31 cellular contexts compared by ENCODE assay signal in the genomic region with DNA sequence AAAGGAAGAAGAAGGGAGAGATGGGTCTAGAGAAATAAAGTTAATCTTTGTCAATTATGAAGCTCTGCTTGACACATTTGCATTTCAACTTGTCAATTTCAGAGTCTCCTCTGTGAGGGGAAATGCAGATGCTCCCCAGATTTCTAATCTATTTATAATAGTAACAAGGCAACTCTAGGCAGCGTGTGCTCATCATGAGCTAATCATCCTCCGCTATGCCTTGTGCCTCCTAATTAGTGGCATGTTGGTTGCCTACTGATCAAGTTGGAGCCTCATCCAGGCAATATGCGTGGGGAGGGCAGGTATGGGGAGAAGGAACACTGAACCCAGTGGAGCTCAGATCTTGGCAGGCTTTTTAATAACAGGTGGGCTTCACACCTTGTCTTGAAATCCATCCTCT.
A peak's percentile ranks its signal among the peaks of the same experiment; 100 is the strongest.
DNase-seq lines count a peak whose midpoint lies in the region; ATAC-seq and TF ChIP-seq lines count a peak whose summit lies in the region.
"Had no signal": no experiment of that assay in that cellular context is flagged by ENCODE, and none has a peak within 500 bp of the region (broad histone marks: within the 10 kb centered on the region; RNA-seq: fewer than 3 reads in every experiment).

No MANE protein-coding gene starts in this region.

- no peak for TF ChIP-seq EP300 in esophagus muscularis mucosa (IDR thresholded peaks at IDR 0.05)
- TF ChIP-seq EP300 in neural cell (conservative IDR thresholded peaks at IDR 0.05; ENCODE audit: poor library complexity, severe bottlenecking) = no peak

- H3K27me3 ChIP-seq in esophagus muscularis mucosa (no peaks in the 10 kb centered on the region), neural cell (ENCODE audit: insufficient read depth, low read depth, low read length) (no peaks in the 10 kb centered on the region)
- H3K27me3 ChIP-seq: BE2C; BLaER1; BLaER1 treated with 17β-estradiol and CSF1 and Interleukin-3, amounts not matched to agents 10 nM and 100 nM had no signal

- WGBS in esophagus muscularis mucosa = 97% methylated on average over 3 of the region's 3 CpGs

- H3K9me3 ChIP-seq in esophagus muscularis mucosa = no peaks in the 10 kb centered on the region
- no peaks in the 10 kb centered on the region for H3K9me3 ChIP-seq in neural cell (ENCODE audit: low read length)
- H3K9me3 ChIP-seq: A549; BE2C; BLaER1; BLaER1 treated with 17β-estradiol and CSF1 and Interleukin-3, amounts not matched to agents 10 nM and 100 nM; Caco-2 had no signal

- H3F3A ChIP-seq in neural cell (ENCODE audit: insufficient read depth, low read length, poor library complexity, severe bottlenecking) = no peaks in the 10 kb centered on the region

- TF ChIP-seq POLR2A in esophagus muscularis mucosa (IDR thresholded peaks at IDR 0.05; ENCODE audit: low read depth) = no peak

- no peaks in the 10 kb centered on the region for H3K79me2 ChIP-seq in neural cell (replicated peaks; ENCODE audit: insufficient read depth, low read length)

- no peak overlapping the region for H3K9ac ChIP-seq in neural cell (ENCODE audit: low read length)
- H3K9ac ChIP-seq: BLaER1; BLaER1 treated with 17β-estradiol and CSF1 and Interleukin-3, amounts not matched to agents 10 nM and 100 nM had no signal

- peaks cover 0 to 18% (median 8%) of the 10 kb centered on the region in 4 donors for H3K4me1 ChIP-seq in esophagus muscularis mucosa
- H3K4me1 ChIP-seq: A549; BE2C; BLaER1; BLaER1 treated with 17β-estradiol and CSF1 and Interleukin-3, amounts not matched to agents 10 nM and 100 nM; Caco-2 had no signal

- no peak overlapping the region for H3K27ac ChIP-seq in esophagus muscularis mucosa (replicated peaks in 1 of 4)
- H3K27ac ChIP-seq in neural cell (ENCODE audit: low read length) = no peak overlapping the region
- H3K27ac ChIP-seq: 22Rv1; A549; BLaER1; BLaER1 treated with 17β-estradiol and CSF1 and Interleukin-3, amounts not matched to agents 10 nM and 100 nM; C4-2B had no signal

- H4K20me1 ChIP-seq in neural cell (ENCODE audit: insufficient read depth) = no peaks in the 10 kb centered on the region
- H4K20me1 ChIP-seq: BLaER1; BLaER1 treated with 17β-estradiol and CSF1 and Interleukin-3, amounts not matched to agents 10 nM and 100 nM had no signal

- no peak overlapping the region for H3K4me2 ChIP-seq in neural cell (ENCODE audit: low read length)
- H3K4me2 ChIP-seq: A549; BLaER1; BLaER1 treated with 17β-estradiol and CSF1 and Interleukin-3, amounts not matched to agents 10 nM and 100 nM had no signal

- no peak for TF ChIP-seq CTCF in esophagus muscularis mucosa (IDR thresholded peaks at IDR 0.05)
- no peak for TF ChIP-seq CTCF in neural cell (IDR thresholded peaks at IDR 0.05; ENCODE audit: poor library complexity, severe bottlenecking)

- intact Hi-C loops in esophagus muscularis mucosa (cut with DNase I) (no loop called here), left cardiac atrium (cut with DNase I) (no loop called here)

- no peak overlapping the region for H2AFZ ChIP-seq in neural cell (ENCODE audit: low read depth, low read length)

- ATAC-seq in left cardiac atrium (no peak), GM19467 (IDR thresholded peaks at IDR 0.05; ENCODE audit: unreplicated experiment) (no peak), HG03280 (IDR thresholded peaks at IDR 0.05; ENCODE audit: unreplicated experiment) (no peak)
- ATAC-seq: A549; CD8-positive, alpha-beta T cell had no signal

- peak; percentile 59 for DNase-seq in Ammon's horn (ENCODE audit: low spot score)
- DNase-seq in esophagus muscularis mucosa (ENCODE audit: extremely low spot score) = peak; percentile 60
- DNase-seq in left cardiac atrium = no peak
- DNase-seq: 8988T; ACHN; AML-193; BE2C; C1 segment of cervical spinal cord; Caco-2; Calu3; CD4-positive, alpha-beta memory T cell; CD4-positive, alpha-beta T cell; CD4-positive, CD25-positive, alpha-beta regulatory T cell; CD8-positive, alpha-beta memory T cell; CD8-positive, alpha-beta T cell; COR-L47; DMS 273 treated with DMSO at 0.1 percent for 48 hours; DMS153; DMS53; DMS79; DMS79 treated with DMSO at 0.1 percent for 48 hours; DND-41; EL had no signal

- H3K9me2 ChIP-seq in neural cell (ENCODE audit: insufficient read depth, low read length) = no peaks in the 10 kb centered on the region

- H3K4me3 ChIP-seq in esophagus muscularis mucosa = no peak overlapping the region
- H3K4me3 ChIP-seq in neural cell (ENCODE audit: low read length) = peak overlapping the region; percentile 2
- H3K4me3 ChIP-seq: A549; BLaER1; BLaER1 treated with 17β-estradiol and CSF1 and Interleukin-3, amounts not matched to agents 10 nM and 100 nM had no signal

- H3K36me3 ChIP-seq in esophagus muscularis mucosa (no peaks in the 10 kb centered on the region), neural cell (ENCODE audit: insufficient read depth, low read length) (no peaks in the 10 kb centered on the region)
- H3K36me3 ChIP-seq: BE2C; BLaER1; BLaER1 treated with 17β-estradiol and CSF1 and Interleukin-3, amounts not matched to agents 10 nM and 100 nM had no signal

- TF ChIP-seq RAD21 in neural cell (conservative IDR thresholded peaks at IDR 0.05) = no peak

TF ChIP-seq in neural cell, 6 proteins besides CTCF, POLR2A, EP300 and RAD21:
- no peak for TF ChIP-seq MXI1 (conservative IDR thresholded peaks at IDR 0.05; ENCODE audit: poor library complexity, severe bottlenecking)
- TF ChIP-seq EZH2 (IDR thresholded peaks at IDR 0.05; ENCODE audit: borderline replicate concordance, insufficient read depth, low read length, poor library complexity, severe bottlenecking) = no peak
- TF ChIP-seq POLR2AphosphoS5 (IDR thresholded peaks at IDR 0.05) = no peak
- no peak for TF ChIP-seq SMC3 (conservative IDR thresholded peaks at IDR 0.05; ENCODE audit: poor library complexity)
- no peak for TF ChIP-seq TAF1 (IDR thresholded peaks at IDR 0.05; ENCODE audit: low read depth)
- TF ChIP-seq, protein P1, sequence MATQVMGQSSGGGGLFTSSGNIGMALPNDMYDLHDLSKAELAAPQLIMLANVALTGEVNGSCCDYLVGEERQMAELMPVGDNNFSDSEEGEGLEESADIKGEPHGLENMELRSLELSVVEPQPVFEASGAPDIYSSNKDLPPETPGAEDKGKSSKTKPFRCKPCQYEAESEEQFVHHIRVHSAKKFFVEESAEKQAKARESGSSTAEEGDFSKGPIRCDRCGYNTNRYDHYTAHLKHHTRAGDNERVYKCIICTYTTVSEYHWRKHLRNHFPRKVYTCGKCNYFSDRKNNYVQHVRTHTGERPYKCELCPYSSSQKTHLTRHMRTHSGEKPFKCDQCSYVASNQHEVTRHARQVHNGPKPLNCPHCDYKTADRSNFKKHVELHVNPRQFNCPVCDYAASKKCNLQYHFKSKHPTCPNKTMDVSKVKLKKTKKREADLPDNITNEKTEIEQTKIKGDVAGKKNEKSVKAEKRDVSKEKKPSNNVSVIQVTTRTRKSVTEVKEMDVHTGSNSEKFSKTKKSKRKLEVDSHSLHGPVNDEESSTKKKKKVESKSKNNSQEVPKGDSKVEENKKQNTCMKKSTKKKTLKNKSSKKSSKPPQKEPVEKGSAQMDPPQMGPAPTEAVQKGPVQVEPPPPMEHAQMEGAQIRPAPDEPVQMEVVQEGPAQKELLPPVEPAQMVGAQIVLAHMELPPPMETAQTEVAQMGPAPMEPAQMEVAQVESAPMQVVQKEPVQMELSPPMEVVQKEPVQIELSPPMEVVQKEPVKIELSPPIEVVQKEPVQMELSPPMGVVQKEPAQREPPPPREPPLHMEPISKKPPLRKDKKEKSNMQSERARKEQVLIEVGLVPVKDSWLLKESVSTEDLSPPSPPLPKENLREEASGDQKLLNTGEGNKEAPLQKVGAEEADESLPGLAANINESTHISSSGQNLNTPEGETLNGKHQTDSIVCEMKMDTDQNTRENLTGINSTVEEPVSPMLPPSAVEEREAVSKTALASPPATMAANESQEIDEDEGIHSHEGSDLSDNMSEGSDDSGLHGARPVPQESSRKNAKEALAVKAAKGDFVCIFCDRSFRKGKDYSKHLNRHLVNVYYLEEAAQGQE (IDR thresholded peaks at IDR 0.05; ENCODE audit: borderline replicate concordance) = no peak
